1 cellular context compared by ENCODE assay signal in the genomic region with DNA sequence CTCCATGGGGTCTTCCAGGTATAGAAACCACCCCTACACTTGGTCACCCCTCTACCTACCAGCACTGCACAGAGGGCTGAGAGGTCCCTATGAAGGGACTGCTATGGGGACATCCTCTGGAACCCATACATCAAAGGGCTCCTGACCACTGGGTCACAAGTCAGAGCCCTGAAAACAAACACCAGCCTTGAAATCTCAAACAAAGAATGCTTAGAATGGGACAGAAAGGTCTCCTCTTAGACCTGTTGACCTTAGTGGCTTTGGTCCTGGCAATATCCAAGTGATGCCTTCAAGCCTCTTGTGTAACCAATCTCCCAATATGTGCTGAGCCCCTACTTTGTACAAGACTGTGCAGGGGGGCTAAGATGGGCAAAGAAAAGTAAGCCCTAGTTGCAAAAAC.
TF ChIP-seq lines count a peak whose summit lies in the region.

No MANE protein-coding gene starts in this region.

TF ChIP-seq in HepG2, 621 proteins besides CTCF, POLR2A, EP300 and RAD21 (continued from another document and continues in another):
- TF ChIP-seq, protein P1, sequence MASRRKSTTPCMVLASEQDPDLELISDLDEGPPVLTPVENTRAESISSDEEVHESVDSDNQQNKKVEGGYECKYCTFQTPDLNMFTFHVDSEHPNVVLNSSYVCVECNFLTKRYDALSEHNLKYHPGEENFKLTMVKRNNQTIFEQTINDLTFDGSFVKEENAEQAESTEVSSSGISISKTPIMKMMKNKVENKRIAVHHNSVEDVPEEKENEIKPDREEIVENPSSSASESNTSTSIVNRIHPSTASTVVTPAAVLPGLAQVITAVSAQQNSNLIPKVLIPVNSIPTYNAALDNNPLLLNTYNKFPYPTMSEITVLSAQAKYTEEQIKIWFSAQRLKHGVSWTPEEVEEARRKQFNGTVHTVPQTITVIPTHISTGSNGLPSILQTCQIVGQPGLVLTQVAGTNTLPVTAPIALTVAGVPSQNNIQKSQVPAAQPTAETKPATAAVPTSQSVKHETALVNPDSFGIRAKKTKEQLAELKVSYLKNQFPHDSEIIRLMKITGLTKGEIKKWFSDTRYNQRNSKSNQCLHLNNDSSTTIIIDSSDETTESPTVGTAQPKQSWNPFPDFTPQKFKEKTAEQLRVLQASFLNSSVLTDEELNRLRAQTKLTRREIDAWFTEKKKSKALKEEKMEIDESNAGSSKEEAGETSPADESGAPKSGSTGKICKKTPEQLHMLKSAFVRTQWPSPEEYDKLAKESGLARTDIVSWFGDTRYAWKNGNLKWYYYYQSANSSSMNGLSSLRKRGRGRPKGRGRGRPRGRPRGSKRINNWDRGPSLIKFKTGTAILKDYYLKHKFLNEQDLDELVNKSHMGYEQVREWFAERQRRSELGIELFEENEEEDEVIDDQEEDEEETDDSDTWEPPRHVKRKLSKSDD (CRISPR knock-in tag; IDR thresholded peaks at IDR 0.05; ENCODE audit: low read depth) = no peak
- TF ChIP-seq KDM1A (CRISPR knock-in tag; IDR thresholded peaks at IDR 0.05) (peak; percentile 63; the same call in 1 of the 2 replicates), KDM5B (CRISPR knock-in tag; IDR thresholded peaks at IDR 0.05; ENCODE audit: borderline replicate concordance) (no peak), ZNF343 (CRISPR knock-in tag; IDR thresholded peaks at IDR 0.05) (no peak), ZNF713 (CRISPR knock-in tag; IDR thresholded peaks at IDR 0.05) (no peak), ZBTB21 (CRISPR knock-in tag; IDR thresholded peaks at IDR 0.05) (0 out of 2 replicates have a peak, but pooled peaks have one; percentile 22), ZKSCAN8 (CRISPR knock-in tag; IDR thresholded peaks at IDR 0.05; ENCODE audit: borderline replicate concordance) (no peak), ZFP41 (CRISPR knock-in tag; IDR thresholded peaks at IDR 0.05; ENCODE audit: borderline replicate concordance) (no peak), MYNN (CRISPR knock-in tag; IDR thresholded peaks at IDR 0.05; ENCODE audit: low read depth) (no peak), JUNB (CRISPR knock-in tag; IDR thresholded peaks at IDR 0.05; ENCODE audit: borderline replicate concordance) (no peak), RBM22 (optimal IDR thresholded peaks at IDR 0.05; ENCODE audit: low read length) (no peak), FOXM1 (CRISPR knock-in tag; IDR thresholded peaks at IDR 0.05) (no peak), PLRG1 (conservative IDR thresholded peaks at IDR 0.05) (no peak), ZNF775 (CRISPR knock-in tag; IDR thresholded peaks at IDR 0.05; ENCODE audit: borderline replicate concordance) (no peak), TCF7L2 (IDR thresholded peaks at IDR 0.05; ENCODE audit: low read depth, low read length) (peak; percentile 69), ZNF614 (CRISPR knock-in tag; IDR thresholded peaks at IDR 0.05; ENCODE audit: borderline replicate concordance) (peak; percentile 74; the same call in 1 of the 2 replicates), ZNF768 (CRISPR knock-in tag; IDR thresholded peaks at IDR 0.05) (no peak), ZNF282 (IDR thresholded peaks at IDR 0.05; ENCODE audit: partially characterized antibody) (no peak), HCFC1 (IDR thresholded peaks at IDR 0.05; ENCODE audit: low read depth, low read length) (no peak), TAF1 (CRISPR knock-in tag; IDR thresholded peaks at IDR 0.05) (no peak), PAX8 (CRISPR knock-in tag; IDR thresholded peaks at IDR 0.05; ENCODE audit: borderline replicate concordance) (no peak), ZNF850 (CRISPR knock-in tag; conservative IDR thresholded peaks at IDR 0.05) (no peak), THYN1 (CRISPR knock-in tag; IDR thresholded peaks at IDR 0.05; ENCODE audit: borderline replicate concordance, low read depth) (no peak), ZNF510 (CRISPR knock-in tag; IDR thresholded peaks at IDR 0.05; ENCODE audit: low read depth) (no peak), U2AF1 (optimal IDR thresholded peaks at IDR 0.05; ENCODE audit: low read depth, low read length) (no peak), KLF6 (CRISPR knock-in tag; IDR thresholded peaks at IDR 0.05) (no peak), MTF1 (CRISPR knock-in tag; IDR thresholded peaks at IDR 0.05) (no peak), ZNF652 (CRISPR knock-in tag; IDR thresholded peaks at IDR 0.05; ENCODE audit: borderline replicate concordance, low read depth) (no peak), TBX2 (CRISPR knock-in tag; IDR thresholded peaks at IDR 0.05; ENCODE audit: borderline replicate concordance) (peak; percentile 83), KLF11 (CRISPR knock-in tag; IDR thresholded peaks at IDR 0.05) (no peak)
- TF ChIP-seq, protein P2, sequence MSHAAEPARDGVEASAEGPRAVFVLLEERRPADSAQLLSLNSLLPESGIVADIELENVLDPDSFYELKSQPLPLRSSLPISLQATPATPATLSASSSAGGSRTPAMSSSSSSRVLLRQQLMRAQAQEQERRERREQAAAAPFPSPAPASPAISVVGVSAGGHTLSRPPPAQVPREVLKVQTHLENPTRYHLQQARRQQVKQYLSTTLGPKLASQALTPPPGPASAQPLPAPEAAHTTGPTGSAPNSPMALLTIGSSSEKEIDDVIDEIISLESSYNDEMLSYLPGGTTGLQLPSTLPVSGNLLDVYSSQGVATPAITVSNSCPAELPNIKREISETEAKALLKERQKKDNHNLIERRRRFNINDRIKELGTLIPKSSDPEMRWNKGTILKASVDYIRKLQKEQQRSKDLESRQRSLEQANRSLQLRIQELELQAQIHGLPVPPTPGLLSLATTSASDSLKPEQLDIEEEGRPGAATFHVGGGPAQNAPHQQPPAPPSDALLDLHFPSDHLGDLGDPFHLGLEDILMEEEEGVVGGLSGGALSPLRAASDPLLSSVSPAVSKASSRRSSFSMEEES (CRISPR knock-in tag; IDR thresholded peaks at IDR 0.05) = peak; percentile 87
- TF ChIP-seq, protein P3, sequence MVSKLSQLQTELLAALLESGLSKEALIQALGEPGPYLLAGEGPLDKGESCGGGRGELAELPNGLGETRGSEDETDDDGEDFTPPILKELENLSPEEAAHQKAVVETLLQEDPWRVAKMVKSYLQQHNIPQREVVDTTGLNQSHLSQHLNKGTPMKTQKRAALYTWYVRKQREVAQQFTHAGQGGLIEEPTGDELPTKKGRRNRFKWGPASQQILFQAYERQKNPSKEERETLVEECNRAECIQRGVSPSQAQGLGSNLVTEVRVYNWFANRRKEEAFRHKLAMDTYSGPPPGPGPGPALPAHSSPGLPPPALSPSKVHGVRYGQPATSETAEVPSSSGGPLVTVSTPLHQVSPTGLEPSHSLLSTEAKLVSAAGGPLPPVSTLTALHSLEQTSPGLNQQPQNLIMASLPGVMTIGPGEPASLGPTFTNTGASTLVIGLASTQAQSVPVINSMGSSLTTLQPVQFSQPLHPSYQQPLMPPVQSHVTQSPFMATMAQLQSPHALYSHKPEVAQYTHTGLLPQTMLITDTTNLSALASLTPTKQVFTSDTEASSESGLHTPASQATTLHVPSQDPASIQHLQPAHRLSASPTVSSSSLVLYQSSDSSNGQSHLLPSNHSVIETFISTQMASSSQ (IDR thresholded peaks at IDR 0.05; ENCODE audit: low read depth) = no peak
- TF ChIP-seq, protein P3 (CRISPR knock-in tag; IDR thresholded peaks at IDR 0.05; ENCODE audit: borderline replicate concordance) = peak; percentile 85; the same call in 1 of the 2 replicates
- TF ChIP-seq, protein P4, sequence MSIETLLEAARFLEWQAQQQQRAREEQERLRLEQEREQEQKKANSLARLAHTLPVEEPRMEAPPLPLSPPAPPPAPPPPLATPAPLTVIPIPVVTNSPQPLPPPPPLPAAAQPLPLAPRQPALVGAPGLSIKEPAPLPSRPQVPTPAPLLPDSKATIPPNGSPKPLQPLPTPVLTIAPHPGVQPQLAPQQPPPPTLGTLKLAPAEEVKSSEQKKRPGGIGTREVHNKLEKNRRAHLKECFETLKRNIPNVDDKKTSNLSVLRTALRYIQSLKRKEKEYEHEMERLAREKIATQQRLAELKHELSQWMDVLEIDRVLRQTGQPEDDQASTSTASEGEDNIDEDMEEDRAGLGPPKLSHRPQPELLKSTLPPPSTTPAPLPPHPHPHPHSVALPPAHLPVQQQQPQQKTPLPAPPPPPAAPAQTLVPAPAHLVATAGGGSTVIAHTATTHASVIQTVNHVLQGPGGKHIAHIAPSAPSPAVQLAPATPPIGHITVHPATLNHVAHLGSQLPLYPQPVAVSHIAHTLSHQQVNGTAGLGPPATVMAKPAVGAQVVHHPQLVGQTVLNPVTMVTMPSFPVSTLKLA (IDR thresholded peaks at IDR 0.05) = no peak
- TF ChIP-seq, protein P5, sequence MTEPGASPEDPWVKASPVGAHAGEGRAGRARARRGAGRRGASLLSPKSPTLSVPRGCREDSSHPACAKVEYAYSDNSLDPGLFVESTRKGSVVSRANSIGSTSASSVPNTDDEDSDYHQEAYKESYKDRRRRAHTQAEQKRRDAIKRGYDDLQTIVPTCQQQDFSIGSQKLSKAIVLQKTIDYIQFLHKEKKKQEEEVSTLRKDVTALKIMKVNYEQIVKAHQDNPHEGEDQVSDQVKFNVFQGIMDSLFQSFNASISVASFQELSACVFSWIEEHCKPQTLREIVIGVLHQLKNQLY (CRISPR knock-in tag; IDR thresholded peaks at IDR 0.05) = peak; percentile 40; the same call in 1 of the 2 replicates
- TF ChIP-seq, protein P6, sequence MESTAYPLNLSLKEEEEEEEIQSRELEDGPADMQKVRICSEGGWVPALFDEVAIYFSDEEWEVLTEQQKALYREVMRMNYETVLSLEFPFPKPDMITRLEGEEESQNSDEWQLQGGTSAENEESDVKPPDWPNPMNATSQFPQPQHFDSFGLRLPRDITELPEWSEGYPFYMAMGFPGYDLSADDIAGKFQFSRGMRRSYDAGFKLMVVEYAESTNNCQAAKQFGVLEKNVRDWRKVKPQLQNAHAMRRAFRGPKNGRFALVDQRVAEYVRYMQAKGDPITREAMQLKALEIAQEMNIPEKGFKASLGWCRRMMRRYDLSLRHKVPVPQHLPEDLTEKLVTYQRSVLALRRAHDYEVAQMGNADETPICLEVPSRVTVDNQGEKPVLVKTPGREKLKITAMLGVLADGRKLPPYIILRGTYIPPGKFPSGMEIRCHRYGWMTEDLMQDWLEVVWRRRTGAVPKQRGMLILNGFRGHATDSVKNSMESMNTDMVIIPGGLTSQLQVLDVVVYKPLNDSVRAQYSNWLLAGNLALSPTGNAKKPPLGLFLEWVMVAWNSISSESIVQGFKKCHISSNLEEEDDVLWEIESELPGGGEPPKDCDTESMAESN (CRISPR knock-in tag; conservative IDR thresholded peaks at IDR 0.05) = no peak
- TF ChIP-seq, protein P7, sequence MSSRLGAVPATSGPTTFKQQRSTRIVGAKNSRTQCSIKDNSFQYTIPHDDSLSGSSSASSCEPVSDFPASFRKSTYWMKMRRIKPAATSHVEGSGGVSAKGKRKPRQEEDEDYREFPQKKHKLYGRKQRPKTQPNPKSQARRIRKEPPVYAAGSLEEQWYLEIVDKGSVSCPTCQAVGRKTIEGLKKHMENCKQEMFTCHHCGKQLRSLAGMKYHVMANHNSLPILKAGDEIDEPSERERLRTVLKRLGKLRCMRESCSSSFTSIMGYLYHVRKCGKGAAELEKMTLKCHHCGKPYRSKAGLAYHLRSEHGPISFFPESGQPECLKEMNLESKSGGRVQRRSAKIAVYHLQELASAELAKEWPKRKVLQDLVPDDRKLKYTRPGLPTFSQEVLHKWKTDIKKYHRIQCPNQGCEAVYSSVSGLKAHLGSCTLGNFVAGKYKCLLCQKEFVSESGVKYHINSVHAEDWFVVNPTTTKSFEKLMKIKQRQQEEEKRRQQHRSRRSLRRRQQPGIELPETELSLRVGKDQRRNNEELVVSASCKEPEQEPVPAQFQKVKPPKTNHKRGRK (CRISPR knock-in tag; IDR thresholded peaks at IDR 0.05) = no peak
- TF ChIP-seq, protein P8, sequence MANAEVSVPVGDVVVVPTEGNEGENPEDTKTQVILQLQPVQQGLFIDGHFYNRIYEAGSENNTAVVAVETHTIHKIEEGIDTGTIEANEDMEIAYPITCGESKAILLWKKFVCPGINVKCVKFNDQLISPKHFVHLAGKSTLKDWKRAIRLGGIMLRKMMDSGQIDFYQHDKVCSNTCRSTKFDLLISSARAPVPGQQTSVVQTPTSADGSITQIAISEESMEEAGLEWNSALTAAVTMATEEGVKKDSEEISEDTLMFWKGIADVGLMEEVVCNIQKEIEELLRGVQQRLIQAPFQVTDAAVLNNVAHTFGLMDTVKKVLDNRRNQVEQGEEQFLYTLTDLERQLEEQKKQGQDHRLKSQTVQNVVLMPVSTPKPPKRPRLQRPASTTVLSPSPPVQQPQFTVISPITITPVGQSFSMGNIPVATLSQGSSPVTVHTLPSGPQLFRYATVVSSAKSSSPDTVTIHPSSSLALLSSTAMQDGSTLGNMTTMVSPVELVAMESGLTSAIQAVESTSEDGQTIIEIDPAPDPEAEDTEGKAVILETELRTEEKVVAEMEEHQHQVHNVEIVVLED (CRISPR knock-in tag; IDR thresholded peaks at IDR 0.05; ENCODE audit: borderline replicate concordance) = peak; percentile 38; the same call in 1 of the 2 replicates
- TF ChIP-seq, protein P9, sequence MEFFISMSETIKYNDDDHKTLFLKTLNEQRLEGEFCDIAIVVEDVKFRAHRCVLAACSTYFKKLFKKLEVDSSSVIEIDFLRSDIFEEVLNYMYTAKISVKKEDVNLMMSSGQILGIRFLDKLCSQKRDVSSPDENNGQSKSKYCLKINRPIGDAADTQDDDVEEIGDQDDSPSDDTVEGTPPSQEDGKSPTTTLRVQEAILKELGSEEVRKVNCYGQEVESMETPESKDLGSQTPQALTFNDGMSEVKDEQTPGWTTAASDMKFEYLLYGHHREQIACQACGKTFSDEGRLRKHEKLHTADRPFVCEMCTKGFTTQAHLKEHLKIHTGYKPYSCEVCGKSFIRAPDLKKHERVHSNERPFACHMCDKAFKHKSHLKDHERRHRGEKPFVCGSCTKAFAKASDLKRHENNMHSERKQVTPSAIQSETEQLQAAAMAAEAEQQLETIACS (CRISPR knock-in tag; IDR thresholded peaks at IDR 0.05) = no peak
- TF ChIP-seq, protein P10, sequence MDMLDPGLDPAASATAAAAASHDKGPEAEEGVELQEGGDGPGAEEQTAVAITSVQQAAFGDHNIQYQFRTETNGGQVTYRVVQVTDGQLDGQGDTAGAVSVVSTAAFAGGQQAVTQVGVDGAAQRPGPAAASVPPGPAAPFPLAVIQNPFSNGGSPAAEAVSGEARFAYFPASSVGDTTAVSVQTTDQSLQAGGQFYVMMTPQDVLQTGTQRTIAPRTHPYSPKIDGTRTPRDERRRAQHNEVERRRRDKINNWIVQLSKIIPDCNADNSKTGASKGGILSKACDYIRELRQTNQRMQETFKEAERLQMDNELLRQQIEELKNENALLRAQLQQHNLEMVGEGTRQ (IDR thresholded peaks at IDR 0.05; ENCODE audit: low read depth, low read length) = no peak
- TF ChIP-seq, protein P10 (CRISPR knock-in tag; IDR thresholded peaks at IDR 0.05; ENCODE audit: borderline replicate concordance) = no peak
